In the genomic region with DNA sequence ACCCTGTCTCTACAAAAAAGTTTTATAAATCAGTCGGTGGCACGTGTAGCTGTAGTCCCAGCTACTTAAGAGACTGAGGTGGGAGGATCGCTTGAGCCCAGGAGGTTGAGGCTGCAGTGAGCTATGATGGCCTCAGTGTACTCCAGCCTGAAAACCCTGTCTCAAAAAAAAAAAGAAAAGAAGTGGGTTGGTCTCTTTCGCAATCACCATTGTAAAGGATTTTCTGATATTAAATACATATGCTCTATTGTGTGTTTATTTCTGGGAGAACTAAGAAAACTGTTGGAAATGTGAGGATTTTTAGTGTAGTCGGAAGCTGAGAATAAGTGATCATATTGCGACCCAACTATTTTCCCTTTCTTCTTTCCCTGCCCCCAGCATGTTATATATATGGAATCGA, we compare ENCODE assay signal across 22 cellular contexts.
"Had no signal": no experiment of that assay in that cellular context is flagged by ENCODE, and none has a peak within 500 bp of the region (broad histone marks: within the 10 kb centered on the region; RNA-seq: fewer than 3 reads in every experiment).

No MANE protein-coding gene starts in this region.

- H3K4me1 ChIP-seq: uterus had no signal

- H3K36me3 ChIP-seq: cardiac muscle cell, gastrocnemius medialis, ovary, suprapubic skin, uterus had no signal

- ATAC-seq: activated CD8-positive, alpha-beta memory T cell treated with anti-CD3 and anti-CD28 coated beads, Interleukin-2, amount 10 ng/mL, durations not matched to agents 7 days and 5 days; gastrocnemius medialis; psoas muscle; right cardiac atrium; stimulated activated naive CD8-positive, alpha-beta T cell treated with anti-CD3 and anti-CD28 coated beads, Interleukin-15, amount 100 ng/mL, for 72 hours had no signal

- H3K4me3 ChIP-seq: cardiac muscle cell, gastrocnemius medialis, lung, ovary, psoas muscle, skin epidermis, suprapubic skin, transverse colon, uterus had no signal

- H3K9me3 ChIP-seq: suprapubic skin had no signal

- H3K27ac ChIP-seq: cardiac muscle cell, ovary, psoas muscle, suprapubic skin, transverse colon, uterus had no signal

- FAIRE-seq: keratinocyte had no signal

- H3K4me3 Mint-ChIP-seq: activated CD4-positive, alpha-beta memory T cell treated with anti-CD3 and anti-CD28 coated beads, Interleukin-2, amount 10 ng/mL, durations not matched to agents 7 days and 5 days; activated CD8-positive, alpha-beta memory T cell treated with anti-CD3 and anti-CD28 coated beads, Interleukin-2, amount 10 ng/mL, durations not matched to agents 7 days and 5 days; activated naive CD8-positive, alpha-beta T cell treated with anti-CD3 and anti-CD28 coated beads for 36 hours; endodermal cell; stimulated activated naive CD8-positive, alpha-beta T cell treated with anti-CD3 and anti-CD28 coated beads, Interleukin-15, amount 100 ng/mL, for 72 hours had no signal

- H3K27me3 ChIP-seq: cardiac muscle cell, gastrocnemius medialis, ovary, suprapubic skin, transverse colon, uterus had no signal

- H3K27me3 Mint-ChIP-seq: activated CD4-positive, alpha-beta memory T cell treated with anti-CD3 and anti-CD28 coated beads, Interleukin-2, amount 10 ng/mL, durations not matched to agents 7 days and 5 days; activated CD8-positive, alpha-beta memory T cell treated with anti-CD3 and anti-CD28 coated beads, Interleukin-2, amount 10 ng/mL, durations not matched to agents 7 days and 5 days; activated naive CD8-positive, alpha-beta T cell treated with anti-CD3 and anti-CD28 coated beads for 36 hours; stimulated activated naive CD8-positive, alpha-beta T cell treated with anti-CD3 and anti-CD28 coated beads, Interleukin-15, amount 100 ng/mL, for 72 hours had no signal

- H3K27ac Mint-ChIP-seq: activated CD4-positive, alpha-beta memory T cell treated with anti-CD3 and anti-CD28 coated beads, Interleukin-2, amount 10 ng/mL, durations not matched to agents 7 days and 5 days; activated CD8-positive, alpha-beta memory T cell treated with anti-CD3 and anti-CD28 coated beads, Interleukin-2, amount 10 ng/mL, durations not matched to agents 7 days and 5 days; activated naive CD8-positive, alpha-beta T cell treated with anti-CD3 and anti-CD28 coated beads for 36 hours; endodermal cell; stimulated activated naive CD8-positive, alpha-beta T cell treated with anti-CD3 and anti-CD28 coated beads, Interleukin-15, amount 100 ng/mL, for 72 hours had no signal

- DNase-seq: activated CD4-positive, alpha-beta memory T cell treated with anti-CD3 and anti-CD28 coated beads, Interleukin-2, amount 10 ng/mL, durations not matched to agents 7 days and 5 days; activated CD4-positive, alpha-beta T cell treated with anti-CD3 and anti-CD28 coated beads for 48 hours; activated CD4-positive, CD25-positive, alpha-beta regulatory T cell; activated CD8-positive, alpha-beta memory T cell treated with anti-CD3 and anti-CD28 coated beads, Interleukin-2, amount 10 ng/mL, durations not matched to agents 7 days and 5 days; activated naive CD4-positive, alpha-beta T cell; activated naive CD8-positive, alpha-beta T cell treated with anti-CD3 and anti-CD28 coated beads for 36 hours; amygdala; gastrocnemius medialis; head of caudate nucleus; ovary; psoas muscle; right cardiac atrium; stimulated activated CD4-positive, alpha-beta T cell treated with anti-CD3 and anti-CD28 coated beads, Interleukin-2, amount 100 ng/mL, for 48 hours; stimulated activated naive CD8-positive, alpha-beta T cell treated with anti-CD3 and anti-CD28 coated beads, Interleukin-15, amount 100 ng/mL, for 72 hours; uterus had no signal
